1 cellular context compared by ENCODE assay signal in genomic region chr13:47726394-47726793, GRCh38.
A peak's percentile ranks its signal among the peaks of the same experiment; 100 is the strongest.
TF ChIP-seq lines count a peak whose summit lies in the region.

No MANE protein-coding gene starts in this region.

TF ChIP-seq in HepG2, 621 proteins besides CTCF, POLR2A, EP300 and RAD21 (continued from another document):
- 0 out of 2 replicates have a peak, but pooled peaks have one; percentile 49 for TF ChIP-seq USF2 (IDR thresholded peaks at IDR 0.05; ENCODE audit: low read depth, low read length)
- no peak for TF ChIP-seq USF2 (CRISPR knock-in tag; IDR thresholded peaks at IDR 0.05; ENCODE audit: borderline replicate concordance)
- TF ChIP-seq MBNL3 (CRISPR knock-in tag; conservative IDR thresholded peaks at IDR 0.05) = no peak
- TF ChIP-seq FOSL2 (CRISPR knock-in tag; IDR thresholded peaks at IDR 0.05) = peak; percentile 77
